8 cellular contexts compared by ENCODE assay signal in genomic region chr7:138865843-138866242, GRCh38.
A peak's percentile ranks its signal among the peaks of the same experiment; 100 is the strongest.
DNase-seq lines count a peak whose midpoint lies in the region; ATAC-seq and TF ChIP-seq lines count a peak whose summit lies in the region.

No MANE protein-coding gene starts in this region.

- peaks cover 13% of the 10 kb centered on the region for H3K36me3 ChIP-seq in WERI-Rb-1
- H3K36me3 ChIP-seq in trophoblast cell (ENCODE audit: control insufficient read depth in 1 of 2, insufficient read depth in 2 of 2, low read length in 2 of 2) = peaks cover 41 to 45% of the 10 kb centered on the region in 2 experiments

- peak; percentile 53; the same call in 1 of the 2 replicates for TF ChIP-seq CTCF in WERI-Rb-1 (IDR thresholded peaks at IDR 0.05; ENCODE audit: low read depth, low read length)

- no peak overlapping the region for H2AFZ ChIP-seq in trophoblast cell (ENCODE audit: insufficient read depth, low read length, poor library complexity)

- H4K8ac ChIP-seq in trophoblast cell (ENCODE audit: low read depth, low read length) = no peak overlapping the region

- no peak overlapping the region for H3K23ac ChIP-seq in trophoblast cell (ENCODE audit: low read length)

- no peaks in the 10 kb centered on the region for H3K79me1 ChIP-seq in trophoblast cell (ENCODE audit: low read length)

- H3K27me3 ChIP-seq in WERI-Rb-1 (ENCODE audit: insufficient read depth, low read depth, severe bottlenecking) (no peaks in the 10 kb centered on the region), trophoblast cell (ENCODE audit: insufficient read depth, low read length) (no peaks in the 10 kb centered on the region)

- no peak overlapping the region for H4K91ac ChIP-seq in trophoblast cell (ENCODE audit: low read depth, low read length)

- ATAC-seq in HG03432 (IDR thresholded peaks at IDR 0.05; ENCODE audit: unreplicated experiment) = peak; percentile 62
- no peak for ATAC-seq in GM19397 (IDR thresholded peaks at IDR 0.05; ENCODE audit: unreplicated experiment)

- H3K4me3 ChIP-seq in WERI-Rb-1 (ENCODE audit: low read depth, low read length) = no peak overlapping the region
- no peak overlapping the region for H3K4me3 ChIP-seq in trophoblast cell (ENCODE audit: low read depth, low read length)

- no peak overlapping the region for H3K18ac ChIP-seq in trophoblast cell (ENCODE audit: low read length)

- H3K4ac ChIP-seq in trophoblast cell (ENCODE audit: low read depth, low read length) = no peak overlapping the region

- no peak overlapping the region for H3K4me2 ChIP-seq in trophoblast cell (ENCODE audit: low read length)

- no peak overlapping the region for H2AK5ac ChIP-seq in trophoblast cell (ENCODE audit: low read length)

- H2BK12ac ChIP-seq in trophoblast cell (ENCODE audit: low read length) = no peak overlapping the region

- WGBS in trophoblast cell (ENCODE audit: extremely low coverage, insufficient coverage, insufficient read length) = no CpG with 5 or more reads among the region's 4 CpGs

- no peaks in the 10 kb centered on the region for H3K9me3 ChIP-seq in WERI-Rb-1 (ENCODE audit: severe bottlenecking)
- H3K9me3 ChIP-seq in trophoblast cell (ENCODE audit: insufficient read depth, low read depth, low read length) = peaks cover 2% of the 10 kb centered on the region

- DNase-seq in ELR (ENCODE audit: low read depth) (peak; percentile 15), WERI-Rb-1 (peak; percentile 16), glomerular visceral epithelial cell (ENCODE audit: extremely low spot score) (peak; percentile 17), trophoblast cell (no peak), SK-N-DZ (ENCODE audit: low spot score) (no peak), nucleus accumbens (lab: John Stamatoyannopoulos, UW) (no peak)

- no peaks in the 10 kb centered on the region for H3K79me2 ChIP-seq in trophoblast cell (ENCODE audit: control insufficient read depth, insufficient read depth, low read length, poor library complexity)

- H3K27ac ChIP-seq in WERI-Rb-1 (no peak overlapping the region), trophoblast cell (ENCODE audit: low read depth, low read length) (no peak overlapping the region)

- no peak overlapping the region for H2BK5ac ChIP-seq in trophoblast cell (ENCODE audit: low read depth, low read length, poor library complexity)

- no peaks in the 10 kb centered on the region for H3K4me1 ChIP-seq in trophoblast cell (ENCODE audit: control insufficient read depth in 1 of 2, insufficient read depth in 2 of 2, low read length in 2 of 2)

- H3K14ac ChIP-seq in trophoblast cell (ENCODE audit: low read length) = no peak overlapping the region

- no peak overlapping the region for H3K9ac ChIP-seq in trophoblast cell (ENCODE audit: low read length)

- H4K12ac ChIP-seq in trophoblast cell (ENCODE audit: low read depth, low read length) = no peak overlapping the region

- H2BK120ac ChIP-seq in trophoblast cell (ENCODE audit: insufficient read depth, low read length, poor library complexity) = no peak overlapping the region

Comparison
In these comparisons a context has a peak if more than half of its experiments do, and no peak if none do; other contexts are left out.
1. DNase-seq: peak in ELR (single experiment), WERI-Rb-1 (single experiment) and glomerular visceral epithelial cell (single experiment); none in trophoblast cell (0 of 2), SK-N-DZ (single experiment) and nucleus accumbens (0 of 56).